Comparison of ENCODE assay signal across 10 cellular contexts in genomic region chr2:9001778-9002177, GRCh38. TPM values are rescaled to one million over a fixed set of nuclear protein-coding genes. Genes with fewer than 3 reads are reported as not detected.
A peak's percentile ranks its signal among the peaks of the same experiment; 100 is the strongest.
DNase-seq lines count a peak whose midpoint lies in the region; ATAC-seq and TF ChIP-seq lines count a peak whose summit lies in the region.
"Had no signal": no experiment of that assay in that cellular context is flagged by ENCODE, and none has a peak within 500 bp of the region (broad histone marks: within the 10 kb centered on the region; RNA-seq: fewer than 3 reads in every experiment).

No MANE protein-coding gene starts in this region.

- no peaks in the 10 kb centered on the region for H3K9me3 ChIP-seq in A673 (ENCODE audit: low read depth, low read length, poor library complexity, severe bottlenecking)
- no peaks in the 10 kb centered on the region for H3K9me3 ChIP-seq in HEK293 (ENCODE audit: control insufficient read depth, insufficient read depth, low read depth, low read length)
- H3K9me3 ChIP-seq in mesenchymal stem cell (ENCODE audit: control insufficient read depth, low read length), result no peaks in the 10 kb centered on the region

- no peak overlapping the region for H3K4ac ChIP-seq in mesenchymal stem cell (ENCODE audit: low read depth in 1 of 2, low read length in 2 of 2)

- CTCF ChIA-PET in A673 (lab: Charles Lee), result no interaction called here
- CTCF ChIA-PET in HEK293 (lab: Yijun Ruan, JAX), result interaction anchor here (1.0 kb wide), 1 partner anchor 129 kb away, joined by 3 read pairs; no protein-coding TSS in a partner anchor
- CTCF ChIA-PET in activated CD4-positive, alpha-beta T cell treated with anti-CD3 and anti-CD28 coated beads for 36 hours (lab: Charles Lee), result interaction anchor here (1.3 kb wide), 1 partner anchor 13 kb away, joined by 3 read pairs; no protein-coding TSS in a partner anchor

- no peak overlapping the region for H2BK120ac ChIP-seq in mesenchymal stem cell (ENCODE audit: low read depth, low read length)

- H3K27ac ChIP-seq in A673 (ENCODE audit: low read depth, low read length, poor library complexity, severe bottlenecking) (no peak overlapping the region), HEK293 (ENCODE audit: extremely low read depth, low read depth, low read length) (no peak overlapping the region; the same call in 1 of the 2 replicates), brain microvascular endothelial cell (no peak overlapping the region), mesenchymal stem cell (ENCODE audit: low read length, poor library complexity, severe bottlenecking) (no peak overlapping the region)

- H3K4me2 ChIP-seq in mesenchymal stem cell (ENCODE audit: low read length, poor library complexity, severe bottlenecking), result no peak overlapping the region

- H3K4me3 Mint-ChIP-seq in activated CD4-positive, alpha-beta T cell treated with anti-CD3 and anti-CD28 coated beads for 36 hours, result no peak overlapping the region

- H3K27me3 ChIP-seq in A673 (replicated peaks; ENCODE audit: insufficient read depth, low read depth, low read length, poor library complexity) (no peaks in the 10 kb centered on the region), brain microvascular endothelial cell (replicated peaks) (no peaks in the 10 kb centered on the region), mesenchymal stem cell (ENCODE audit: control insufficient read depth in 1 of 2, insufficient read depth in 1 of 2, low read length in 2 of 2) (no peaks in the 10 kb centered on the region)

- POLR2A ChIA-PET in A673 (lab: Charles Lee; ENCODE audit: low non-redundant PET) (no interaction called here), HEK293 (lab: Yijun Ruan, JAX) (no interaction called here)
- POLR2A ChIA-PET in activated CD4-positive, alpha-beta T cell treated with anti-CD3 and anti-CD28 coated beads for 36 hours (lab: Charles Lee), result no interaction called here

- H2BK12ac ChIP-seq in mesenchymal stem cell (ENCODE audit: low read length in 2 of 2), result no peak overlapping the region

- H3K4me3 ChIP-seq in A673 (ENCODE audit: low read depth, low read length, poor library complexity, severe bottlenecking) (peak overlapping the region; percentile 72), HEK293 (ENCODE audit: low read depth, low read length) (peak overlapping the region; percentile 85), brain microvascular endothelial cell (ENCODE audit: low read depth, low read length) (peak overlapping the region; percentile 73), mesenchymal stem cell (ENCODE audit: insufficient read depth in 1 of 2, low read depth in 1 of 2, low read length in 2 of 2) (peak overlapping the region in 1 of 2 experiments; percentile 91)

- peaks cover 2% of the 10 kb centered on the region for H3K36me3 Mint-ChIP-seq in activated CD4-positive, alpha-beta T cell treated with anti-CD3 and anti-CD28 coated beads for 36 hours (ENCODE audit: low read depth)

- H2BK5ac ChIP-seq in mesenchymal stem cell (ENCODE audit: low read depth, low read length, poor library complexity, severe bottlenecking), result no peak overlapping the region

- H3K36me3 ChIP-seq in A673 (ENCODE audit: insufficient read depth, low read length, poor library complexity, severe bottlenecking), result no peaks in the 10 kb centered on the region
- no peaks in the 10 kb centered on the region for H3K36me3 ChIP-seq in HEK293 (ENCODE audit: control insufficient read depth in 2 of 2, insufficient read depth in 1 of 2, low read length in 2 of 2)
- H3K36me3 ChIP-seq in brain microvascular endothelial cell (replicated peaks), result no peaks in the 10 kb centered on the region
- no peaks in the 10 kb centered on the region for H3K36me3 ChIP-seq in mesenchymal stem cell (ENCODE audit: control insufficient read depth in 1 of 2, insufficient read depth in 2 of 2, low read depth in 1 of 2, low read length in 2 of 2)

- H3K27ac Mint-ChIP-seq in activated CD4-positive, alpha-beta T cell treated with anti-CD3 and anti-CD28 coated beads for 36 hours, result no peak overlapping the region

- no peak overlapping the region for H4K91ac ChIP-seq in mesenchymal stem cell (ENCODE audit: low read length)

- H3K23ac ChIP-seq in mesenchymal stem cell (ENCODE audit: low read length in 2 of 2), result no peak overlapping the region

- in situ Hi-C loops in brain microvascular endothelial cell (cut with HindIII; ENCODE audit: low pct_ligation_motif_present, low sequenced_read_pairs), result no loop called here

- DNase-seq in A673 (ENCODE audit: low spot score) (no peak), brain microvascular endothelial cell (no peak), mesenchymal stem cell (no peak)
- no peak for DNase-seq in activated CD4-positive, alpha-beta T cell treated with anti-CD3 and anti-CD28 coated beads, Interleukin-2, amount 50 U/mL, for 1 hour
- no peak for DNase-seq in activated CD4-positive, alpha-beta T cell treated with anti-CD3 and anti-CD28 coated beads for 36 hours
- DNase-seq: kidney; naive thymus-derived CD4-positive, alpha-beta T cell had no signal

- H3K4me1 Mint-ChIP-seq in activated CD4-positive, alpha-beta T cell treated with anti-CD3 and anti-CD28 coated beads for 36 hours, result peaks cover 11% of the 10 kb centered on the region

- no TSS peak for BruUV-seq in A673 (replicated peaks; lab: Mats Ljungman, UMichigan)

- intact Hi-C loops in A673 (cut with micrococcal nuclease; ENCODE audit: unreplicated experiment), result no loop called here
- intact Hi-C loops in activated CD4-positive, alpha-beta T cell treated with anti-CD3 and anti-CD28 coated beads for 36 hours (cut with DNase I, micrococcal nuclease), result loop anchor here in 1 of 2 experiments (5.0 to 10.0 kb wide), 4 partner anchors 319 to 841 kb away; partner anchors contain the start of genes ID2, TAF1B and YWHAQ

- no peak overlapping the region for H4K8ac ChIP-seq in mesenchymal stem cell (ENCODE audit: low read length)

- no peak overlapping the region for H2BK15ac ChIP-seq in mesenchymal stem cell (ENCODE audit: low read depth, poor library complexity, severe bottlenecking)

- ATAC-seq in activated CD4-positive, alpha-beta T cell treated with anti-CD3 and anti-CD28 coated beads for 36 hours, result no peak
- no peak for ATAC-seq in HG03108 (IDR thresholded peaks at IDR 0.05; ENCODE audit: unreplicated experiment)
- no peak for ATAC-seq in HG02678 (IDR thresholded peaks at IDR 0.05; ENCODE audit: unreplicated experiment)
- ATAC-seq: naive thymus-derived CD4-positive, alpha-beta T cell had no signal

- peaks cover 6% of the 10 kb centered on the region for H3K27me3 Mint-ChIP-seq in activated CD4-positive, alpha-beta T cell treated with anti-CD3 and anti-CD28 coated beads for 36 hours

- no peaks in the 10 kb centered on the region for H3K9me3 Mint-ChIP-seq in activated CD4-positive, alpha-beta T cell treated with anti-CD3 and anti-CD28 coated beads for 36 hours (ENCODE audit: low read depth)

- H3K4me1 ChIP-seq in A673 (ENCODE audit: insufficient read depth, low read length, poor library complexity, severe bottlenecking) (peaks cover 26% of the 10 kb centered on the region), HEK293 (ENCODE audit: control insufficient read depth, insufficient read depth, low read length) (peaks cover 21% of the 10 kb centered on the region), mesenchymal stem cell (ENCODE audit: control insufficient read depth, insufficient read depth, low read depth, low read length) (no peaks in the 10 kb centered on the region)

- WGBS in mesenchymal stem cell, result 100% methylated on average over 2 of the region's 8 CpGs

- H3K14ac ChIP-seq in mesenchymal stem cell (ENCODE audit: low read length in 2 of 2), result no peak overlapping the region

- H3K9ac ChIP-seq in mesenchymal stem cell (ENCODE audit: low read length), result peak overlapping the region; percentile 79

- peaks cover 8% of the 10 kb centered on the region for H3K79me1 ChIP-seq in mesenchymal stem cell (replicated peaks; ENCODE audit: low read length, poor library complexity, severe bottlenecking)

- H2AK5ac ChIP-seq in mesenchymal stem cell (ENCODE audit: low read length, severe bottlenecking), result no peak overlapping the region

- H2AFZ ChIP-seq in mesenchymal stem cell (ENCODE audit: low read depth, low read length), result no peak overlapping the region

- TF ChIP-seq CTCF in A673 (conservative IDR thresholded peaks at IDR 0.05; ENCODE audit: low read depth, low read length), result no peak
- TF ChIP-seq CTCF in HEK293 (tag by site-specific recombination; IDR thresholded peaks at IDR 0.05), result no peak
- TF ChIP-seq CTCF in brain microvascular endothelial cell (IDR thresholded peaks at IDR 0.05; ENCODE audit: low read depth, low read length, missing control alignments), result no peak

- H3K18ac ChIP-seq in mesenchymal stem cell (ENCODE audit: low read depth in 1 of 2, low read length in 2 of 2), result no peak overlapping the region

RNA-seq across cellular contexts. Expression of gene MBOAT2, which starts 1.7 kb away (rescaled TPM):
- 61.6 and 65.1 TPM in 2 replicates for total RNA-seq in A673 (2021)
- 17.4 TPM for polyA plus RNA-seq in mesenchymal stem cell (2013, experiment 1 of 2)
- 19.2 TPM for polyA plus RNA-seq in mesenchymal stem cell (2013, experiment 2 of 2)
- 1 to 10 TPM; 4.7 to 6.9 TPM for total RNA-seq in activated CD4-positive, alpha-beta T cell treated with anti-CD3 and anti-CD28 coated beads for 36 hours
